In genomic region chr1:200342511-200343400, GRCh38 we compare ENCODE assay signal across 23 cellular contexts.
DNase-seq lines count a peak whose midpoint lies in the region; ATAC-seq and TF ChIP-seq lines count a peak whose summit lies in the region.
"Had no signal": no experiment of that assay in that cellular context is flagged by ENCODE, and none has a peak within 500 bp of the region (broad histone marks: within the 10 kb centered on the region; RNA-seq: fewer than 3 reads in every experiment).

No MANE protein-coding gene starts in this region.

- H3K9me3 ChIP-seq in osteoblast (ENCODE audit: low read depth, low read length): no peaks in the 10 kb centered on the region
- H3K9me3 ChIP-seq: vagina had no signal

- no peaks in the 10 kb centered on the region for H3K79me2 ChIP-seq in osteoblast (ENCODE audit: insufficient read depth, low read length)

- H3K27ac ChIP-seq in osteoblast (ENCODE audit: low read depth, low read length): peak overlapping the region; percentile 79
- no peak overlapping the region for H3K27ac ChIP-seq in foreskin keratinocyte
- H3K27ac ChIP-seq: epithelial cell of prostate, vagina had no signal

- H3K27me3 ChIP-seq in osteoblast (ENCODE audit: insufficient read depth, low read length): no peaks in the 10 kb centered on the region
- no peaks in the 10 kb centered on the region for H3K27me3 ChIP-seq in foreskin keratinocyte
- H3K27me3 ChIP-seq: vagina had no signal

- ATAC-seq in foreskin keratinocyte (no peak), GM19324 (IDR thresholded peaks at IDR 0.05; ENCODE audit: low FRiP score, unreplicated experiment) (no peak)
- ATAC-seq: activated CD4-positive, CD25-positive, alpha-beta regulatory T cell treated with anti-CD3 and anti-CD28 coated beads, Interleukin-2, amount 50 U/mL, for 24 hours; activated CD8-positive, alpha-beta memory T cell treated with anti-CD3 and anti-CD28 coated beads, Interleukin-2, amount 10 ng/mL, durations not matched to agents 7 days and 5 days; HepG2; left cardiac atrium; stimulated activated naive CD8-positive, alpha-beta T cell treated with anti-CD3 and anti-CD28 coated beads, Interleukin-15, amount 100 ng/mL, for 72 hours had no signal

- peaks cover 2% of the 10 kb centered on the region for H3K9me3 Mint-ChIP-seq in Calu3 (ENCODE audit: low read depth, unreplicated experiment)
- H3K9me3 Mint-ChIP-seq: stimulated activated naive CD8-positive, alpha-beta T cell treated with anti-CD3 and anti-CD28 coated beads, Interleukin-15, amount 100 ng/mL, for 72 hours had no signal

- intact Hi-C loops in Calu3 (cut with micrococcal nuclease; ENCODE audit: unreplicated experiment): no loop called here

- peak overlapping the region; percentile 95 for H3K27ac Mint-ChIP-seq in Calu3 (ENCODE audit: unreplicated experiment)
- H3K27ac Mint-ChIP-seq: activated CD8-positive, alpha-beta memory T cell treated with anti-CD3 and anti-CD28 coated beads, Interleukin-2, amount 10 ng/mL, durations not matched to agents 7 days and 5 days had no signal

- peaks cover 34% of the 10 kb centered on the region for H3K4me1 Mint-ChIP-seq in Calu3 (ENCODE audit: low read depth, unreplicated experiment)

- H3K4me1 ChIP-seq in osteoblast (ENCODE audit: insufficient read depth, low read length): peaks cover 17% of the 10 kb centered on the region
- peaks cover 3% of the 10 kb centered on the region for H3K4me1 ChIP-seq in foreskin keratinocyte
- H3K4me1 ChIP-seq: vagina had no signal

- DNase-seq in Calu3 (peak; percentile 12), NB4 (ENCODE audit: low read depth) (peak; percentile 34), cardiac fibroblast (ENCODE audit: low read depth in 2 of 2) (peak; percentile 33 to 66), osteoblast (ENCODE audit: insufficient read length, low spot score, missing footprints) (peak; percentile 76), NCI-H510A treated with DMSO at 0.1 percent for 48 hours (lab: John Stamatoyannopoulos, UW) (no peak), LoVo (ENCODE audit: low spot score) (no peak), foreskin keratinocyte (no peak)
- DNase-seq: activated CD8-positive, alpha-beta memory T cell treated with anti-CD3 and anti-CD28 coated beads, Interleukin-2, amount 10 ng/mL, durations not matched to agents 7 days and 5 days; activated effector memory CD4-positive, alpha-beta T cell treated with Interleukin-2 at 50 U/mL for 16 hours; anterior cingulate cortex; DMS79; GOT3; hypothalamus; left cardiac atrium; NCI-H1105; NCI-H774; stimulated activated CD4-positive, alpha-beta T cell treated with anti-CD3 and anti-CD28 coated beads, Interleukin-12 subunit alpha, Interleukin-12 subunit beta, amount 100 ng/mL, for 4 hours; stimulated activated naive CD8-positive, alpha-beta T cell treated with anti-CD3 and anti-CD28 coated beads, Interleukin-15, amount 100 ng/mL, for 72 hours had no signal

- H3K4me2 ChIP-seq in osteoblast (ENCODE audit: insufficient read depth, low read length): peak overlapping the region; percentile 30

- H3K36me3 ChIP-seq in osteoblast (ENCODE audit: insufficient read depth, low read length): no peaks in the 10 kb centered on the region
- H3K36me3 ChIP-seq: vagina had no signal

- no peaks in the 10 kb centered on the region for H3K27me3 Mint-ChIP-seq in Calu3 (ENCODE audit: unreplicated experiment)
- H3K27me3 Mint-ChIP-seq: activated CD8-positive, alpha-beta memory T cell treated with anti-CD3 and anti-CD28 coated beads, Interleukin-2, amount 10 ng/mL, durations not matched to agents 7 days and 5 days; stimulated activated naive CD8-positive, alpha-beta T cell treated with anti-CD3 and anti-CD28 coated beads, Interleukin-15, amount 100 ng/mL, for 72 hours had no signal

- no peak overlapping the region for H3K4me3 Mint-ChIP-seq in Calu3 (ENCODE audit: low read depth, unreplicated experiment)
- H3K4me3 Mint-ChIP-seq: activated CD8-positive, alpha-beta memory T cell treated with anti-CD3 and anti-CD28 coated beads, Interleukin-2, amount 10 ng/mL, durations not matched to agents 7 days and 5 days; stimulated activated naive CD8-positive, alpha-beta T cell treated with anti-CD3 and anti-CD28 coated beads, Interleukin-15, amount 100 ng/mL, for 72 hours had no signal

- H2AFZ ChIP-seq in osteoblast (ENCODE audit: low read length): no peak overlapping the region

- no peak for TF ChIP-seq POLR2A in NB4 (IDR thresholded peaks at IDR 0.05; ENCODE audit: extremely low read depth, insufficient read length)

- H4K20me1 ChIP-seq in osteoblast (ENCODE audit: insufficient read depth, low read length): no peaks in the 10 kb centered on the region

- no peaks in the 10 kb centered on the region for H3K36me3 Mint-ChIP-seq in Calu3 (ENCODE audit: insufficient read depth, unreplicated experiment)
- H3K36me3 Mint-ChIP-seq: activated CD8-positive, alpha-beta memory T cell treated with anti-CD3 and anti-CD28 coated beads, Interleukin-2, amount 10 ng/mL, durations not matched to agents 7 days and 5 days had no signal

- TF ChIP-seq CTCF in Calu3 (IDR thresholded peaks at IDR 0.05; ENCODE audit: unreplicated experiment): no peak
- no peak for TF ChIP-seq CTCF in NB4 (IDR thresholded peaks at IDR 0.05; ENCODE audit: low read depth, low read length)
- TF ChIP-seq CTCF in cardiac fibroblast (IDR thresholded peaks at IDR 0.05; ENCODE audit: low read depth, low read length): no peak
- no peak for TF ChIP-seq CTCF in osteoblast (IDR thresholded peaks at IDR 0.05; ENCODE audit: extremely low read depth, low read depth, low read length)
- TF ChIP-seq CTCF in foreskin keratinocyte (conservative IDR thresholded peaks at IDR 0.05): no peak

- H3K4me3 ChIP-seq in NB4 (ENCODE audit: low read depth, low read length): no peak overlapping the region
- no peak overlapping the region for H3K4me3 ChIP-seq in cardiac fibroblast (replicated peaks in 1 of 2; ENCODE audit: low read depth in 2 of 2, low read length in 2 of 2)
- H3K4me3 ChIP-seq in osteoblast (ENCODE audit: insufficient read depth, low read length): no peak overlapping the region
- H3K4me3 ChIP-seq: vagina had no signal

- CTCF ChIA-PET in Calu3 (lab: Charles Lee): interaction anchor here (0.5 to 1.6 kb wide), 10 partner anchors 10 to 146 kb away, joined by 3 to 6 read pairs (median 4); no protein-coding TSS in a partner anchor

- BruUV-seq in Calu3 (replicated peaks; lab: Mats Ljungman, UMichigan): no TSS peak

Comparison
In these comparisons a context has a peak if more than half of its experiments do, and no peak if none do; other contexts are left out.
1. DNase-seq: peak in Calu3 (single experiment), NB4 (single experiment), cardiac fibroblast (2 of 2) and osteoblast (single experiment); none in NCI-H510A treated with DMSO at 0.1 percent for 48 hours (single experiment), LoVo (single experiment) and foreskin keratinocyte (0 of 2).